Comparison of ENCODE assay signal across 31 cellular contexts in the genomic region with DNA sequence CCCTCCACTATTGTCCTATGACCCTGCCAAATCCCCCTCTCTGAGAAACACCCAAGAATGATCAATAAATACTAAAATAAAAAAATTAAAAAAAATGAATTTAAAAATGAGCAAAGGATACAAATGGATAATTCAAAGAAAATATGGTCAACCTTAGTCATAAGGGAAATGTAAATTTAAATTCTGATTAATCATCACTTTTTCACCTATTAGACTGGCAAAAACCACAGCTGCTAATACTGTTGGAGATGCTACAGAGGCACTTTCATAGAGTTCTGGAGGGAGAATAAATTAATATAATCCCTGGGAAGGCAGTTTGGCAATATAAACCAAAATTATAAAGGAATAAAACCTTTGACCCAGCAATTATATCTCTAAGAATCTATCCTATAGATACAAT.
"Had no signal": no experiment of that assay in that cellular context is flagged by ENCODE, and none has a peak within 500 bp of the region (broad histone marks: within the 10 kb centered on the region; RNA-seq: fewer than 3 reads in every experiment).

No MANE protein-coding gene starts in this region.

- H3K4me3 ChIP-seq: ascending aorta, cardiac muscle cell had no signal

- FAIRE-seq: bronchial epithelial cell had no signal

- H3K36me3 ChIP-seq: ascending aorta, cardiac muscle cell, WERI-Rb-1 had no signal

- H3K9me3 ChIP-seq: ascending aorta had no signal

- H3K27ac ChIP-seq: ascending aorta, cardiac muscle cell, WERI-Rb-1 had no signal

- ATAC-seq: activated CD4-positive, alpha-beta T cell treated with anti-CD3 and anti-CD28 coated beads for 36 hours; activated CD8-positive, alpha-beta memory T cell treated with anti-CD3 and anti-CD28 coated beads, Interleukin-2, amount 10 ng/mL, durations not matched to agents 7 days and 5 days; activated CD8-positive, alpha-beta T cell treated with anti-CD3 and anti-CD28 coated beads, Interleukin-2, amount 10 ng/mL, durations not matched to agents 7 days and 5 days; activated naive CD8-positive, alpha-beta T cell treated with anti-CD3 and anti-CD28 coated beads, Interleukin-2, amount 50 U/mL, for 24 hours; WTC11 had no signal

- DNase-seq: activated CD4-positive, alpha-beta memory T cell treated with anti-CD3 and anti-CD28 coated beads, Interleukin-2, amount 10 ng/mL, durations not matched to agents 7 days and 5 days; activated CD4-positive, alpha-beta T cell treated with anti-CD3 and anti-CD28 coated beads for 1 hour; activated CD4-positive, alpha-beta T cell treated with anti-CD3 and anti-CD28 coated beads for 36 hours; activated CD4-positive, alpha-beta T cell treated with anti-CD3 and anti-CD28 coated beads for 48 hours; activated CD4-positive, alpha-beta T cell treated with anti-CD3 and anti-CD28 coated beads, Interleukin-2, amount 10 ng/mL, durations not matched to agents 7 days and 5 days; activated CD4-positive, alpha-beta T cell treated with anti-CD3 and anti-CD28 coated beads, Interleukin-2, amount 50 U/mL, for 48 hours; activated CD4-positive, CD25-positive, alpha-beta regulatory T cell; activated CD8-positive, alpha-beta memory T cell treated with anti-CD3 and anti-CD28 coated beads for 24 hours; activated CD8-positive, alpha-beta memory T cell treated with anti-CD3 and anti-CD28 coated beads, Interleukin-2, amount 10 ng/mL, durations not matched to agents 7 days and 5 days; activated CD8-positive, alpha-beta memory T cell treated with anti-CD3 and anti-CD28 coated beads, Interleukin-2, amount 50 U/mL, for 48 hours; activated CD8-positive, alpha-beta T cell treated with anti-CD3 and anti-CD28 coated beads, Interleukin-2, amount 10 ng/mL, durations not matched to agents 7 days and 5 days; activated effector memory CD4-positive, alpha-beta T cell treated with Interleukin-2 at 50 U/mL for 16 hours; activated gamma-delta T cell; activated naive CD4-positive, alpha-beta T cell treated with anti-CD3 and anti-CD28 coated beads, Interleukin-2, amount 10 ng/mL, durations not matched to agents 7 days and 5 days; activated naive CD4-positive, alpha-beta T cell treated with Interleukin-2 at 50 U/mL for 16 hours; activated naive CD8-positive, alpha-beta T cell treated with anti-CD3 and anti-CD28 coated beads, Interleukin-2, amount 10 ng/mL, durations not matched to agents 7 days and 5 days; activated naive CD8-positive, alpha-beta T cell treated with anti-CD3 and anti-CD28 coated beads, Interleukin-2, amount 50 U/mL, for 24 hours; activated T-cell treated with anti-CD3 and anti-CD28 coated beads, Interleukin-2, amount 50 U/mL, for 24 hours; activated T-cell treated with anti-CD3 and anti-CD28 coated beads, Interleukin-2, amount 50 U/mL, for 48 hours; amygdala; anterior cingulate cortex; caudate nucleus; cerebellar nuclear complex; T-helper 1 cell; T-helper 2 cell; T-helper 9 cell; WERI-Rb-1 had no signal

- H3K27me3 ChIP-seq: ascending aorta, cardiac muscle cell had no signal
